10 cellular contexts compared by ENCODE assay signal in genomic region chr14:92792885-92793284, GRCh38. TPM values are rescaled to one million over a fixed set of nuclear protein-coding genes. Genes with fewer than 3 reads are reported as not detected.
DNase-seq lines count a peak whose midpoint lies in the region; ATAC-seq and TF ChIP-seq lines count a peak whose summit lies in the region.
"Had no signal": no experiment of that assay in that cellular context is flagged by ENCODE, and none has a peak within 500 bp of the region (broad histone marks: within the 10 kb centered on the region; RNA-seq: fewer than 3 reads in every experiment).

No MANE protein-coding gene starts in this region.

- no peak overlapping the region for H2BK120ac ChIP-seq in mesendoderm (ENCODE audit: low read depth, low read length)

- no peak overlapping the region for H3K23ac ChIP-seq in mesendoderm (ENCODE audit: low read length)

- CTCF ChIA-PET in CD8-positive, alpha-beta T cell (lab: Charles Lee): interaction anchor here (0.7 to 1.3 kb wide), 3 partner anchors 9 to 106 kb away, joined by 3 to 4 read pairs (median 3); no protein-coding TSS in a partner anchor

- peaks cover 16% of the 10 kb centered on the region for H3K9me3 Mint-ChIP-seq in CD8-positive, alpha-beta T cell

- no peak overlapping the region for H3K56ac ChIP-seq in mesendoderm (ENCODE audit: low read length)

- no CpG with 5 or more reads among the region's 4 CpGs for WGBS in mesendoderm (ENCODE audit: extremely low coverage, insufficient coverage, low lambda C conversion rate)
- whole genome bisulfite sequencing in esophagus muscularis mucosa: 56% methylated on average over 4 of the region's 4 CpGs

- H3K36me3 ChIP-seq in CD8-positive, alpha-beta T cell (ENCODE audit: insufficient read depth, low read length): no peaks in the 10 kb centered on the region
- H3K36me3 ChIP-seq in HUES6 (ENCODE audit: control insufficient read depth, insufficient read depth, low read length) (peaks cover 9% of the 10 kb centered on the region), mesendoderm (ENCODE audit: control insufficient read depth, insufficient read depth, low read length) (no peaks in the 10 kb centered on the region), esophagus muscularis mucosa (peaks cover 0 to 7% (median 6%) of the 10 kb centered on the region in 4 donors)

- H3K18ac ChIP-seq in mesendoderm (ENCODE audit: low read length): no peak overlapping the region

- H4K5ac ChIP-seq in mesendoderm (ENCODE audit: low read length): no peak overlapping the region

- peaks cover 32% of the 10 kb centered on the region for H3K4me1 Mint-ChIP-seq in CD8-positive, alpha-beta T cell (ENCODE audit: low read depth)

- peaks cover 13% of the 10 kb centered on the region for H3K9me3 ChIP-seq in CD8-positive, alpha-beta T cell (ENCODE audit: low read length)
- H3K9me3 ChIP-seq in HUES6 (ENCODE audit: control insufficient read depth, insufficient read depth, low read depth, low read length): peaks cover 12% of the 10 kb centered on the region; the same call in 1 of the 2 replicates
- peaks cover 0 to 17% (median 10%) of the 10 kb centered on the region in 4 donors for H3K9me3 ChIP-seq in esophagus muscularis mucosa

- H3K4me2 ChIP-seq in mesendoderm (ENCODE audit: low read length): no peak overlapping the region

- no peak overlapping the region for H3K27ac Mint-ChIP-seq in CD8-positive, alpha-beta T cell

- peak overlapping the region; percentile 20 for H3K4me3 Mint-ChIP-seq in CD8-positive, alpha-beta T cell

- H3K27ac ChIP-seq in CD8-positive, alpha-beta T cell (ENCODE audit: low read depth, low read length): no peak overlapping the region
- H3K27ac ChIP-seq in HUES6 (ENCODE audit: low read depth, low read length): no peak overlapping the region
- H3K27ac ChIP-seq in mesendoderm (ENCODE audit: low read depth, low read length): no peak overlapping the region
- peak overlapping the region in 2 of 4 donors; percentile 89 to 91 for H3K27ac ChIP-seq in esophagus muscularis mucosa (replicated peaks in 1 of 4)

- POLR2A ChIA-PET in CD8-positive, alpha-beta T cell (lab: Charles Lee): interaction anchor here (1.7 kb wide), 1 partner anchor 42 kb away, joined by 10 read pairs; no protein-coding TSS in a partner anchor

- no peaks in the 10 kb centered on the region for H3K27me3 ChIP-seq in CD8-positive, alpha-beta T cell (ENCODE audit: insufficient read depth, low read length)
- no peaks in the 10 kb centered on the region for H3K27me3 ChIP-seq in HUES6 (ENCODE audit: control insufficient read depth, insufficient read depth, low read length)
- H3K27me3 ChIP-seq in mesendoderm (ENCODE audit: insufficient read depth, low read length, poor library complexity): no peaks in the 10 kb centered on the region
- H3K27me3 ChIP-seq in esophagus muscularis mucosa: no peaks in the 10 kb centered on the region
- H3K27me3 ChIP-seq: Peyer's patch had no signal

- H2BK15ac ChIP-seq in mesendoderm (replicated peaks; ENCODE audit: low read depth): no peak overlapping the region

- H3K36me3 Mint-ChIP-seq in CD8-positive, alpha-beta T cell: peaks cover 17% of the 10 kb centered on the region

- H3K4ac ChIP-seq in mesendoderm (ENCODE audit: low read depth, low read length): no peak overlapping the region

- no peak for TF ChIP-seq POLR2A in esophagus muscularis mucosa (IDR thresholded peaks at IDR 0.05; ENCODE audit: low read depth)

- no peak overlapping the region for H4K8ac ChIP-seq in mesendoderm (ENCODE audit: low read depth, low read length)

- H2BK5ac ChIP-seq in mesendoderm (ENCODE audit: low read length): no peak overlapping the region

- H3K27me3 Mint-ChIP-seq in CD8-positive, alpha-beta T cell (ENCODE audit: low read depth): no peaks in the 10 kb centered on the region

- no peak overlapping the region for H3K9ac ChIP-seq in HUES6 (ENCODE audit: low read length)
- no peak overlapping the region for H3K9ac ChIP-seq in mesendoderm (ENCODE audit: low read length)

- no peak overlapping the region for H2AK5ac ChIP-seq in mesendoderm (ENCODE audit: low read length)

- no peak for ATAC-seq in CD8-positive, alpha-beta T cell

- H3K4me1 ChIP-seq in CD8-positive, alpha-beta T cell (ENCODE audit: insufficient read depth, low read length): peaks cover 27% of the 10 kb centered on the region
- H3K4me1 ChIP-seq in HUES6 (ENCODE audit: control insufficient read depth, insufficient read depth, low read length) (peaks cover 9% of the 10 kb centered on the region; the same call in 1 of the 2 replicates), mesendoderm (ENCODE audit: control insufficient read depth, low read depth, low read length) (no peaks in the 10 kb centered on the region), esophagus muscularis mucosa (peaks cover 13 to 28% (median 25%) of the 10 kb centered on the region in 4 donors)

- H3K79me1 ChIP-seq in mesendoderm (ENCODE audit: low read length): peaks cover 6% of the 10 kb centered on the region

- no peak overlapping the region for H3K4me3 ChIP-seq in CD8-positive, alpha-beta T cell (ENCODE audit: low read depth, low read length)
- H3K4me3 ChIP-seq in HUES6 (ENCODE audit: low read depth, low read length): 0 out of 2 replicates have a peak overlapping the region, but pooled peaks have one; percentile 72
- no peak overlapping the region for H3K4me3 ChIP-seq in mesendoderm (ENCODE audit: low read length)
- no peak overlapping the region for H3K4me3 ChIP-seq in esophagus muscularis mucosa

- TF ChIP-seq CTCF in CD8-positive, alpha-beta T cell (IDR thresholded peaks at IDR 0.05): no peak
- TF ChIP-seq CTCF in esophagus muscularis mucosa (IDR thresholded peaks at IDR 0.05): no peak

- peaks cover 7% of the 10 kb centered on the region for H3K79me2 ChIP-seq in mesendoderm (ENCODE audit: control insufficient read depth, insufficient read depth, low read length)

- intact Hi-C loops in CD8-positive, alpha-beta T cell (cut with DNase I, micrococcal nuclease): loop anchor here (5.0 to 10.0 kb wide), 7 partner anchors 278 to 1289 kb away; partner anchors contain the start of genes CPSF2 (in 1 of the 2), DDX24 (in 1 of the 2), GON7 (in 1 of the 2) and IFI27L1 (in 1 of the 2)
- intact Hi-C loops in esophagus muscularis mucosa (cut with DNase I): loop anchor here (5.0 kb wide), 1 partner anchor 41 kb away; no protein-coding TSS in a partner anchor

- no peak for DNase-seq in CD8-positive, alpha-beta T cell
- DNase-seq in amniotic epithelial cell (ENCODE audit: low read depth) (peak; percentile 38), mesendoderm (peak; percentile 59), esophagus muscularis mucosa (ENCODE audit: extremely low spot score) (no peak), NCI-H2029 (lab: John Stamatoyannopoulos, UW) (no peak)
- no peak for DNase-seq in effector CD4-positive, alpha-beta T cell
- DNase-seq: activated CD4-positive, alpha-beta T cell treated with anti-CD3 and anti-CD28 coated beads, Interleukin-2, amount 50 U/mL, for 1 hour; KG1; Peyer's patch had no signal

- TF ChIP-seq EP300 in esophagus muscularis mucosa (IDR thresholded peaks at IDR 0.05): no peak

RNA-seq across cellular contexts. Expression of gene GOLGA5, which starts 1.2 kb away (rescaled TPM):
- 1 to 10 TPM; 4.5 to 5.9 TPM for total RNA-seq in CD8-positive, alpha-beta T cell
- polyA plus RNA-seq in mesendoderm (2013, experiment 1 of 2): 28.7 TPM
- polyA plus RNA-seq in mesendoderm (2013, experiment 2 of 2): 28.3 TPM
- total RNA-seq in esophagus muscularis mucosa: 10 to 100 TPM; 33.0 to 35.4 (median 34.3) TPM

RNA-seq across cellular contexts. Expression of gene LGMN, which starts 44.5 kb away (rescaled TPM):
- 1 to 10 TPM; 2.4 to 3.4 TPM for total RNA-seq in CD8-positive, alpha-beta T cell
- 37.8 TPM for polyA plus RNA-seq in mesendoderm (2013, experiment 1 of 2)
- polyA plus RNA-seq in mesendoderm (2013, experiment 2 of 2): 38.3 TPM
- total RNA-seq in esophagus muscularis mucosa: 100 to 1,000 TPM in 1 of 4 donors, 10 to 100 TPM in 3; 64.2 to 110 (median 71.5) TPM

Comparison
In these comparisons a context has a peak if more than half of its experiments do, and no peak if none do; other contexts are left out.
1. DNase-seq: peak in amniotic epithelial cell (single experiment) and mesendoderm (single experiment); none in CD8-positive, alpha-beta T cell (0 of 7), esophagus muscularis mucosa (single experiment), effector CD4-positive, alpha-beta T cell (single experiment) and NCI-H2029 (single experiment).
2. RNA of gene GOLGA5, which starts 1.2 kb away (total RNA-seq): 33.0 to 35.4 TPM in esophagus muscularis mucosa; 4.5 to 5.9 TPM in CD8-positive, alpha-beta T cell; every median in the first group is over 4 times any median in the second.
3. RNA of gene LGMN, which starts 44.5 kb away (total RNA-seq): 64.2 to 110 TPM in esophagus muscularis mucosa; 2.4 to 3.4 TPM in CD8-positive, alpha-beta T cell; every median in the first group is over 10 times any median in the second.